Comparison of ENCODE assay signal across 33 cellular contexts in genomic region chrX:100373673-100374072, GRCh38. TPM values are rescaled to one million over a fixed set of nuclear protein-coding genes. Genes with fewer than 3 reads are reported as not detected.
"Had no signal": no experiment of that assay in that cellular context is flagged by ENCODE, and none has a peak within 500 bp of the region (broad histone marks: within the 10 kb centered on the region; RNA-seq: fewer than 3 reads in every experiment).

No MANE protein-coding gene starts in this region.

- H3K4me1 ChIP-seq: left lung, lower lobe of right lung, pancreas, prostate gland, suprapubic skin, tibial artery, upper lobe of right lung had no signal

- H3K27me3 ChIP-seq: suprapubic skin, tibial artery, upper lobe of right lung had no signal

- H3K27me3 Mint-ChIP-seq: stimulated activated naive CD8-positive, alpha-beta T cell treated with anti-CD3 and anti-CD28 coated beads, Interleukin-15, Interleukin-2, amounts not matched to agents 100 ng/mL and 50 ng/mL, for 24 hours had no signal

- H3K36me3 ChIP-seq: left lung, lower lobe of right lung, pancreas, prostate gland, suprapubic skin, thoracic aorta, tibial artery, upper lobe of right lung had no signal

- H3K9me3 ChIP-seq: left lung, lower lobe of right lung, pancreas, prostate gland, suprapubic skin, thoracic aorta, tibial artery, upper lobe of right lung had no signal

- H3K9me3 Mint-ChIP-seq: immature natural killer cell; naive thymus-derived CD8-positive, alpha-beta T cell; nephron; neural crest cell; stimulated activated effector memory CD8-positive, alpha-beta T cell treated with anti-CD3 and anti-CD28 coated beads, Interleukin-12 subunit alpha, Interleukin-12 subunit beta, amount 100 ng/mL, for 72 hours; stimulated activated naive CD8-positive, alpha-beta T cell treated with anti-CD3 and anti-CD28 coated beads, Interleukin-15, Interleukin-2, amounts not matched to agents 100 ng/mL and 50 ng/mL, for 24 hours had no signal

- H3K4me3 Mint-ChIP-seq: immature natural killer cell; naive thymus-derived CD8-positive, alpha-beta T cell; nephron; neural crest cell; stimulated activated effector memory CD8-positive, alpha-beta T cell treated with anti-CD3 and anti-CD28 coated beads, Interleukin-12 subunit alpha, Interleukin-12 subunit beta, amount 100 ng/mL, for 72 hours; stimulated activated naive CD8-positive, alpha-beta T cell treated with anti-CD3 and anti-CD28 coated beads, Interleukin-15, Interleukin-2, amounts not matched to agents 100 ng/mL and 50 ng/mL, for 24 hours had no signal

- ATAC-seq: left colon; left lung; lower lobe of right lung; naive thymus-derived CD8-positive, alpha-beta T cell; pancreas; right cardiac atrium; sciatic nerve; stimulated activated effector memory CD8-positive, alpha-beta T cell treated with anti-CD3 and anti-CD28 coated beads, Interleukin-12 subunit alpha, Interleukin-12 subunit beta, amount 100 ng/mL, for 72 hours; upper lobe of right lung had no signal

- H3K4me3 ChIP-seq: left lung, lower lobe of right lung, pancreas, prostate gland, skin epidermis, suprapubic skin, thoracic aorta, tibial artery, upper lobe of right lung had no signal

- H3K36me3 Mint-ChIP-seq: immature natural killer cell; naive thymus-derived CD8-positive, alpha-beta T cell; stimulated activated effector memory CD8-positive, alpha-beta T cell treated with anti-CD3 and anti-CD28 coated beads, Interleukin-12 subunit alpha, Interleukin-12 subunit beta, amount 100 ng/mL, for 72 hours had no signal

- H3K27ac ChIP-seq: left lung, lower lobe of right lung, pancreas, prostate gland, skin epidermis, suprapubic skin, thoracic aorta, tibial artery, upper lobe of right lung had no signal

- H3K4me1 Mint-ChIP-seq: immature natural killer cell; stimulated activated effector memory CD8-positive, alpha-beta T cell treated with anti-CD3 and anti-CD28 coated beads, Interleukin-12 subunit alpha, Interleukin-12 subunit beta, amount 100 ng/mL, for 72 hours had no signal

- H3K27ac Mint-ChIP-seq: immature natural killer cell; naive thymus-derived CD8-positive, alpha-beta T cell; nephron; stimulated activated effector memory CD8-positive, alpha-beta T cell treated with anti-CD3 and anti-CD28 coated beads, Interleukin-12 subunit alpha, Interleukin-12 subunit beta, amount 100 ng/mL, for 72 hours; stimulated activated naive CD8-positive, alpha-beta T cell treated with anti-CD3 and anti-CD28 coated beads, Interleukin-15, Interleukin-2, amounts not matched to agents 100 ng/mL and 50 ng/mL, for 24 hours had no signal

- DNase-seq: hypothalamus; immature natural killer cell; kidney; left colon; left lung; lower lobe of right lung; mammary epithelial cell; mesenchymal stem cell; naive thymus-derived CD8-positive, alpha-beta T cell; nucleus accumbens; pancreas; posterior cingulate gyrus; retina; right cardiac atrium; stimulated activated CD4-positive, alpha-beta T cell treated with anti-CD3 and anti-CD28 coated beads, Interleukin-12 subunit alpha, Interleukin-12 subunit beta, amount 100 ng/mL, for 4 hours; stimulated activated CD4-positive, alpha-beta T cell treated with anti-CD3 and anti-CD28 coated beads, Interleukin-15, amount 100 ng/mL, for 24 hours; stimulated activated CD4-positive, alpha-beta T cell treated with anti-CD3 and anti-CD28 coated beads, Interleukin-2, amount 100 ng/mL, for 24 hours; stimulated activated CD4-positive, alpha-beta T cell treated with anti-CD3 and anti-CD28 coated beads, Interleukin-4, amount 100 ng/mL, for 24 hours; stimulated activated naive CD4-positive, alpha-beta T cell; tibial artery; trophoblast cell; upper lobe of right lung had no signal

- FAIRE-seq: islet of Langerhans, kidney, pancreas, urothelium cell line had no signal

RNA-seq across cellular contexts. Expression of gene PCDH19, which starts 36.4 kb away (rescaled TPM):
- total RNA-seq: naive thymus-derived CD8-positive, alpha-beta T cell had no signal
- polyA plus RNA-seq: immature natural killer cell; naive thymus-derived CD8-positive, alpha-beta T cell had no signal
